27 cellular contexts compared by ENCODE assay signal in the genomic region with DNA sequence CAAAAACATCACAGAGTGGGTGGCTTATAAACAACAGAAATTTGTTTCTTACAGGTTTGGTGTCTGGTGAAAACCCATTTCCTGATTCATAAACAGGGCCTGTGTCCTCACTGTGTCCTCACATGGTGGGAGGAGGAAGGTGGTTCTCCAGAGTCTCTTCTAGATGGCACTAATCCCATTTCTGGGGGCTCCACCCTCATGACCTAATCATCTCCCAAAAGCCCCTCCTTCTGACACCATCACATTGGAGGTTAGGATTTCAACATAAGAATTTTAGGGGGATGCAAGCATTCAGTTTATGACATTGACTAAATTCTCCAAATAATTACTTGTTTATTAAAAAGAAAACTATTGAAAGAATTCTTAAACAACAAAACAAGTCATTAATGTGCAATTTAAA.
"Had no signal": no experiment of that assay in that cellular context is flagged by ENCODE, and none has a peak within 500 bp of the region (broad histone marks: within the 10 kb centered on the region; RNA-seq: fewer than 3 reads in every experiment).

No MANE protein-coding gene starts in this region.

- H3K79me2 ChIP-seq: parathyroid adenoma had no signal

- H3K9me3 ChIP-seq: ovary, suprapubic skin, testis, tibial artery, transverse colon, upper lobe of left lung, vagina had no signal

- H3K4me3 ChIP-seq: neural progenitor cell, ovary, psoas muscle, skin epidermis, smooth muscle cell, spleen, suprapubic skin, testis, tibial artery, transverse colon, upper lobe of left lung, vagina had no signal

- H3K4me1 ChIP-seq: neural progenitor cell, parathyroid adenoma, psoas muscle, spleen, suprapubic skin, testis, tibial artery, transverse colon, upper lobe of left lung, vagina had no signal

- H2AFZ ChIP-seq: neural progenitor cell, parathyroid adenoma had no signal

- H3K9ac ChIP-seq: neural progenitor cell, parathyroid adenoma had no signal

- H3K4me2 ChIP-seq: neural progenitor cell, smooth muscle cell had no signal

- H3K36me3 ChIP-seq: neural progenitor cell, ovary, spleen, suprapubic skin, tibial artery, transverse colon, upper lobe of left lung, vagina had no signal

- H3K27ac ChIP-seq: neural progenitor cell, ovary, parathyroid adenoma, psoas muscle, skin epidermis, spleen, suprapubic skin, testis, tibial artery, transverse colon, upper lobe of left lung, vagina had no signal

- H3K27me3 ChIP-seq: neural progenitor cell, ovary, spleen, suprapubic skin, testis, tibial artery, transverse colon, upper lobe of left lung, vagina had no signal

- DNase-seq: naive thymus-derived CD4-positive, alpha-beta T cell; natural killer cell; occipital lobe; ovary; posterior cingulate gyrus; psoas muscle; right cardiac atrium; spleen; stimulated activated CD4-positive, alpha-beta T cell treated with anti-CD3 and anti-CD28 coated beads, Interleukin-12 subunit alpha, Interleukin-12 subunit beta, amount 100 ng/mL, for 4 hours; stimulated activated CD4-positive, alpha-beta T cell treated with anti-CD3 and anti-CD28 coated beads, Interleukin-1b, Interleukin-23, amount 100 ng/mL, for 48 hours; stimulated activated CD4-positive, alpha-beta T cell treated with anti-CD3 and anti-CD28 coated beads, Interleukin-4, amount 100 ng/mL, for 1 hour; stimulated activated CD4-positive, alpha-beta T cell treated with anti-CD3 and anti-CD28 coated beads, Interleukin-4, amount 100 ng/mL, for 4 hours; stimulated activated CD8-positive, alpha-beta memory T cell treated with anti-CD3 and anti-CD28 coated beads, Interleukin-4, amount 100 ng/mL, for 48 hours; stimulated activated naive CD4-positive, alpha-beta T cell; stimulated activated naive CD8-positive, alpha-beta T cell treated with anti-CD3 and anti-CD28 coated beads, Interleukin-15, amount 100 ng/mL, for 72 hours; stimulated activated naive CD8-positive, alpha-beta T cell treated with anti-CD3 and anti-CD28 coated beads, Interleukin-15, Interleukin-2, amounts not matched to agents 100 U/mL and 50 U/mL, for 24 hours; substantia nigra; testis; tibial artery; transverse colon; upper lobe of left lung had no signal
